ENCODE assay signal across 8 cellular contexts in the genomic region with DNA sequence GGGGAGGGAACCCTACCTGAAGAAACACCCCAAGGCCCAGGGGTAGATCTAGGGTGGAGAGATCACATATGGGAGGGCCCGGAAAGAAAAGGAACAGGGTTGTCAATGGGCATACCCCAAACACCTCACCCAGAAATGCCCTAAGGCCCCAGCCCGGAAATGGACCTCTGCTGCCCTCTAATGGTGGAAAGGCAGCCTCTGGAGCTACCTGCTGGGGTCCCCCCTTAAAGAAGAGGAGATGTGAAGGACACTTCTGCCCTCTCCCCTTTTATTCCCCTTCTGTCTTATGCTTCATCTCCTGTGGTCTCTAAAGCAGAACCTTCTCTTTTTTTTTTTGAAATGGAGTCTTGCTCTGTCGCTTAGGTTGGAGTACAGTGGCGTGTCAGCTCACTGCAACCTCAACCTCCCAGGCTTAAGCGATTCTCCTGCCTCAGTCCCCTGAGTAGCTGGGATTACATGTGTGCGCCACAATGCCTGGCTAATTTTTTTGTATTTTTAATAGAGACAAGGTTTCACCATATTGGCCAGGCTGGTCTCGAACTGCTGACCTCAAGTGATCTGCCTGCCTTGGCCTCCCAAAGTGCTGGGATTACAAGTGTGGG. TPM values are rescaled to one million over a fixed set of nuclear protein-coding genes. Genes with fewer than 3 reads are reported as not detected.
DNase-seq lines count a peak whose midpoint lies in the region; ATAC-seq, FAIRE-seq and TF ChIP-seq lines count a peak whose summit lies in the region.

No MANE protein-coding gene starts in this region.

- ATAC-seq in naive B cell (ENCODE audit: low read depth in 2 of 2) (peak; percentile 33 to 40), GM21390 (IDR thresholded peaks at IDR 0.05; ENCODE audit: unreplicated experiment) (no peak)
- peak; percentile 39 for ATAC-seq in stimulated activated memory B cell treated with anti-CD40 and anti-IgM and Interleukin-4, amounts not matched to agents 10 μg/mL and 1 μg/mL and 100 μg/mL, for 72 hours

- H3K27me3 Mint-ChIP-seq in naive B cell, result no peaks in the 10 kb centered on the region
- no peaks in the 10 kb centered on the region for H3K27me3 Mint-ChIP-seq in stimulated activated memory B cell treated with anti-CD40 and anti-IgM and Interleukin-4, amounts not matched to agents 10 μg/mL and 1 μg/mL and 100 μg/mL, for 72 hours

- H3K9me3 Mint-ChIP-seq in naive B cell, result no peaks in the 10 kb centered on the region
- H3K9me3 Mint-ChIP-seq in stimulated activated memory B cell treated with anti-CD40 and anti-IgM and Interleukin-4, amounts not matched to agents 10 μg/mL and 1 μg/mL and 100 μg/mL, for 72 hours, result no peaks in the 10 kb centered on the region

- H3K4me3 Mint-ChIP-seq in naive B cell, result peak overlapping the region in 1 of 8 donors; percentile 65
- no peak overlapping the region for H3K4me3 Mint-ChIP-seq in stimulated activated memory B cell treated with anti-CD40 and anti-IgM and Interleukin-4, amounts not matched to agents 10 μg/mL and 1 μg/mL and 100 μg/mL, for 72 hours

- peak; percentile 80 for FAIRE-seq in GM19239 (lab: Jason Lieb, UNC)

- peak; percentile 91 for TF ChIP-seq CTCF in AG10803 (conservative IDR thresholded peaks at IDR 0.05; ENCODE audit: low read length)

- peak overlapping the region in 2 of 6 donors; percentile 53 to 84 for H3K27ac Mint-ChIP-seq in naive B cell
- no peak overlapping the region for H3K27ac Mint-ChIP-seq in stimulated activated memory B cell treated with anti-CD40 and anti-IgM and Interleukin-4, amounts not matched to agents 10 μg/mL and 1 μg/mL and 100 μg/mL, for 72 hours

- DNase-seq in AG10803 (ENCODE audit: low read depth) (peak; percentile 39), GM19239 (ENCODE audit: insufficient read length, low spot score) (peak; percentile 69), NCI-H82 treated with DMSO at 0.1 percent for 48 hours (lab: John Stamatoyannopoulos, UW; ENCODE audit: unreplicated experiment) (peak; percentile 12), epidermal melanocyte (ENCODE audit: insufficient read length, low spot score) (peak; percentile 69), naive B cell (peak; percentile 82)
- peak; percentile 65 for DNase-seq in activated CD8-positive, alpha-beta memory T cell treated with anti-CD3 and anti-CD28 coated beads, Interleukin-2, amount 50 U/mL, for 1 hour (ENCODE audit: extremely low read depth)

- H3K4me3 ChIP-seq in AG10803 (ENCODE audit: low read length), result no peak overlapping the region

- no peaks in the 10 kb centered on the region for H3K36me3 Mint-ChIP-seq in naive B cell
- no peaks in the 10 kb centered on the region for H3K36me3 Mint-ChIP-seq in stimulated activated memory B cell treated with anti-CD40 and anti-IgM and Interleukin-4, amounts not matched to agents 10 μg/mL and 1 μg/mL and 100 μg/mL, for 72 hours

- H3K4me1 Mint-ChIP-seq in naive B cell, result peaks cover 27 to 39% (median 27%) of the 10 kb centered on the region in 3 donors
- H3K4me1 Mint-ChIP-seq in stimulated activated memory B cell treated with anti-CD40 and anti-IgM and Interleukin-4, amounts not matched to agents 10 μg/mL and 1 μg/mL and 100 μg/mL, for 72 hours, result peaks cover 28% of the 10 kb centered on the region

RNA-seq across cellular contexts. Expression of a gene that starts 0.4 kb away (rescaled TPM):
- polyA plus RNA-seq in naive B cell (ENCODE audit: low read depth in 6 of 6), result 1 to 10 TPM in 1 of 6 donors, under 1 TPM in 3, not detected in 2; 0.30 to 2.2 (median 0.77) TPM

RNA-seq across cellular contexts. Expression of a gene that starts 40.0 kb away (rescaled TPM):
- not detected for polyA plus RNA-seq in naive B cell (ENCODE audit: low read depth in 6 of 6)

RNA-seq across cellular contexts. Expression of a gene that starts 44.4 kb away (rescaled TPM):
- polyA plus RNA-seq in naive B cell (ENCODE audit: low read depth in 6 of 6), result not detected

RNA-seq across cellular contexts. Expression of a gene that starts 47.7 kb away (rescaled TPM):
- polyA plus RNA-seq in naive B cell (ENCODE audit: low read depth in 6 of 6), result 10 to 100 TPM in 3 of 6 donors, 1 to 10 TPM in 3; 6.7 to 80.8 (median 15.1) TPM

Comparison
In these comparisons a context has a peak if more than half of its experiments do, and no peak if none do; other contexts are left out.
1. DNase-seq: peak in every context shown above with its lines; median percentile 82 in naive B cell; 69 in GM19239; 69 in epidermal melanocyte; 65 in activated CD8-positive, alpha-beta memory T cell treated with anti-CD3 and anti-CD28 coated beads, Interleukin-2, amount 50 U/mL, for 1 hour; 39 in AG10803; 12 in NCI-H82 treated with DMSO at 0.1 percent for 48 hours.